27 cellular contexts compared by ENCODE assay signal in the genomic region with DNA sequence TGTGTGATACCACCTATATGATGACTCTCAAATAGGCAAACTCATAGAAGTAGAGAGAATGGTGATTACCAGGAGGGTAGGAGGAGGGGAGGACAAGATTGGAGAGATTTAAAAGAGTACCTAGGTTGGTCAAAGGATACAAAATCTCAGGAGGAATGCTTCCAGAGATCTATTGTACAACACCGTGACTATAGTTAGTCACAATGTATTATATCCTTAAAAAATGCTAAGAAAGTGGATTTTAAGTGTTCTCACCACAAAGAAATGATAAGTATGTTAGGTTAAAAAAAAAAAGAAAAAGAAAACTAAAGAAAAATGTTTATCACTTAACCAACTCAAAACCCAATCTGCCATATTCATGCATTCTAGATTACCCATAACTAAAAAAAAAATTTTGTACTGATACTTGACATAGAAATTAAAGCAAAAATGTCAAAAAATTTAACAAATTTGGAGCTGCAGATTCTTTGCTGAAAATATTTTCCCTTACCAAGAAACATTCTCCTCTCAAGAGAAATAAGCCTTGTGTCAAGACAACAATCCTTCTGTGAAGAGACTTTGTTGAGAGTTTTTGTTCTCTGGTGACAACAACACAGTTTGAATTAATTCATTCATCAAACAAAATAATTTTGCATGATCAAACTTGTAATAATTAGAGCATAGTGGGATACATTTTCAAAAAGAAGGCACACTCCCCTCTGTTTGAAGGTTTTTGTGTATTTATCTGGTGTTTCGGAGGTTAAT.
DNase-seq lines count a peak whose midpoint lies in the region; ATAC-seq and TF ChIP-seq lines count a peak whose summit lies in the region.
"Had no signal": no experiment of that assay in that cellular context is flagged by ENCODE, and none has a peak within 500 bp of the region (broad histone marks: within the 10 kb centered on the region; RNA-seq: fewer than 3 reads in every experiment).

No MANE protein-coding gene starts in this region.

- H3K27me3 ChIP-seq in upper lobe of left lung, result no peaks in the 10 kb centered on the region
- H3K27me3 ChIP-seq: BLaER1, Peyer's patch, SJSA1 had no signal

- TF ChIP-seq POLR2A in upper lobe of left lung (IDR thresholded peaks at IDR 0.05), result no peak

- no peak for TF ChIP-seq EP300 in upper lobe of left lung (IDR thresholded peaks at IDR 0.05)

- no peaks in the 10 kb centered on the region for H3K4me1 ChIP-seq in upper lobe of left lung
- H3K4me1 ChIP-seq: BLaER1, Peyer's patch, SJSA1 had no signal

- 92 to 95% methylated on average over 2 of the region's 2 CpGs for WGBS in upper lobe of left lung, 2 donors

- H3K27ac ChIP-seq in upper lobe of left lung, result no peak overlapping the region
- H3K27ac ChIP-seq: BLaER1, HL-60, Peyer's patch, SJSA1 had no signal

- no peaks in the 10 kb centered on the region for H3K36me3 ChIP-seq in upper lobe of left lung
- H3K36me3 ChIP-seq: BLaER1, Peyer's patch, SJSA1 had no signal

- DNase-seq in HCEC 1CT, result peak; percentile 18
- DNase-seq in astrocyte of the hippocampus (ENCODE audit: low read depth, low spot score), result peak; percentile 16
- peak; percentile 52 for DNase-seq in iris pigment epithelial cell (ENCODE audit: low read depth)
- peak; percentile 50 for DNase-seq in superior temporal gyrus (ENCODE audit: extremely low spot score)
- no peak for DNase-seq in left lobe of liver (ENCODE audit: low spot score)
- no peak for DNase-seq in NCI-H82 (lab: John Stamatoyannopoulos, UW)
- DNase-seq in upper lobe of left lung, result no peak
- DNase-seq: ACHN; CD4-positive, alpha-beta T cell; COR-L47; DND-41; GDM1; H7; HFFc6; NCI-H1092; NCI-H1436 treated with DMSO at 0.1 percent for 48 hours; NCI-H2029; NCI-H345; NCI-H524; NCI-H774; Peyer's patch had no signal

- H3K9me3 ChIP-seq in upper lobe of left lung, result peaks cover 0 to 5% (median 0%) of the 10 kb centered on the region in 4 donors
- H3K9me3 ChIP-seq: Peyer's patch, SJSA1 had no signal

- H3K4me3 ChIP-seq in upper lobe of left lung, result no peak overlapping the region
- H3K4me3 ChIP-seq: BLaER1, K562, Peyer's patch, SJSA1 had no signal

- no peak for ATAC-seq in left lobe of liver
- ATAC-seq in upper lobe of left lung (ENCODE audit: low FRiP score in 2 of 2), result no peak
- no peak for ATAC-seq in GM21528 (IDR thresholded peaks at IDR 0.05; ENCODE audit: low FRiP score, unreplicated experiment)
- ATAC-seq: HepG2, K562 had no signal

- TF ChIP-seq CTCF in upper lobe of left lung (IDR thresholded peaks at IDR 0.05), result no peak

Comparison
In these comparisons a context has a peak if more than half of its experiments do, and no peak if none do; other contexts are left out.
1. DNase-seq: peak in HCEC 1CT (single experiment), astrocyte of the hippocampus (single experiment), iris pigment epithelial cell (single experiment) and superior temporal gyrus (single experiment); none in left lobe of liver (single experiment), NCI-H82 (single experiment) and upper lobe of left lung (0 of 2).